ENCODE assay signal across 9 cellular contexts in the genomic region with DNA sequence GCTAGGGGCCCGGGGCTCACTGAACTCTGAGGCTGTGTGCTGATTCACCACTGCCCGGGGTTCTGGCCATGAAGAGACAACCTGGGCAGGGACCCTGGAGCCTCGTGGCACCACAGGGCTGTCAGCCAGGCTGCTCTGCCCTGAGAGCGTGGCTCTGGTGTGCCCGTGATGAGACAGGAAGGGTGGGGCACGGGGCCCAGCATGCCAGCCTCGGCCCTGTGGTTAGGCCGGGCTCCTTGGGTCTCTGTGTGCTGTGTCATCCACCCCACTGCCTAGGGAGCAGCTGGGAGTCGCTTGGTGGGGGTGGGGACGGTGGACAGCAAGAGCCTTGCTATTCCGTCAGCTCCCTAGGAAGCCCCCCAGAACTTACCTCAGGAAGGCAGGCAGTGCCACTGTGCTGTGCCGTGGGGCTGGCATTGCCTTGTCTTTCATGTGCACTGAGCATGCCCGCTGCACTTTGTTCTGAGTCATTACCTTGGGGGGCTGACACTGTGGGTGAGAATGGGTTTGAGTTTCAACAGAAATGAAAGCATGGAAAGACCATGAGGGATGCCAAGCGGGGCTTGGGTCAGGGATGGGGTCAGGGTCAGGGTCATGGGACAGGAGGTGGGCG. TPM values are rescaled to one million over a fixed set of nuclear protein-coding genes. Genes with fewer than 3 reads are reported as not detected.
A peak's percentile ranks its signal among the peaks of the same experiment; 100 is the strongest.
DNase-seq lines count a peak whose midpoint lies in the region; ATAC-seq, FAIRE-seq and TF ChIP-seq lines count a peak whose summit lies in the region.
"Had no signal": no experiment of that assay in that cellular context is flagged by ENCODE, and none has a peak within 500 bp of the region (broad histone marks: within the 10 kb centered on the region; RNA-seq: fewer than 3 reads in every experiment).

No MANE protein-coding gene starts in this region.

- peaks cover 8% of the 10 kb centered on the region for H3K36me3 ChIP-seq in bronchial epithelial cell (ENCODE audit: control insufficient read depth, insufficient read depth, low read length)
- peaks cover 41 to 77% (median 54%) of the 10 kb centered on the region in 4 donors for H3K36me3 ChIP-seq in sigmoid colon

- H3K4me3 ChIP-seq in bronchial epithelial cell (ENCODE audit: low read depth, low read length) (no peak overlapping the region), sigmoid colon (no peak overlapping the region)

- no peak for FAIRE-seq in bronchial epithelial cell (lab: Jason Lieb, UNC)
- FAIRE-seq: A204.1 had no signal

- H3K4me1 ChIP-seq in sigmoid colon, result peaks cover 0 to 12% (median 7%) of the 10 kb centered on the region in 4 donors

- no peak for TF ChIP-seq CTCF in bronchial epithelial cell (IDR thresholded peaks at IDR 0.05; ENCODE audit: insufficient read depth, low read length, severe bottlenecking)
- no peak for TF ChIP-seq CTCF in sigmoid colon (IDR thresholded peaks at IDR 0.05)

- peak; percentile 69 to 83 for ATAC-seq in activated CD4-positive, CD25-positive, alpha-beta regulatory T cell treated with anti-CD3 and anti-CD28 coated beads, Interleukin-2, amount 50 U/mL, for 24 hours
- ATAC-seq in HG02623 (IDR thresholded peaks at IDR 0.05; ENCODE audit: unreplicated experiment), result no peak

- TF ChIP-seq POLR2A in sigmoid colon (IDR thresholded peaks at IDR 0.05), result no peak

- H3K27me3 ChIP-seq in bronchial epithelial cell (ENCODE audit: control insufficient read depth, insufficient read depth, low read length) (no peaks in the 10 kb centered on the region), sigmoid colon (no peaks in the 10 kb centered on the region)

- no peak for DNase-seq in activated CD4-positive, CD25-positive, alpha-beta regulatory T cell treated with anti-CD3 and anti-CD28 coated beads, Interleukin-2, amount 50 U/mL, for 72 hours
- DNase-seq in NCI-H460 (ENCODE audit: extremely low read depth, low read depth) (peak; percentile 19), bronchial epithelial cell (ENCODE audit: low read depth) (peak; percentile 52), sigmoid colon (no peak), AG08396 (ENCODE audit: low spot score) (no peak), NCI-H446 treated with DMSO at 0.1 percent for 48 hours (lab: John Stamatoyannopoulos, UW) (no peak)

- no peaks in the 10 kb centered on the region for H3K9me3 ChIP-seq in sigmoid colon

- no peak for TF ChIP-seq EP300 in sigmoid colon (IDR thresholded peaks at IDR 0.05)

- H3K27ac ChIP-seq in sigmoid colon, result peak overlapping the region in 3 of 4 donors; percentile 50 to 60 (median 59)

- intact Hi-C loops in sigmoid colon (cut with DNase I), result no loop called here

- WGBS in sigmoid colon, 2 donors, result 61 to 82% methylated on average over 15 of the region's 15 CpGs

RNA-seq across cellular contexts. Expression of gene TPCN2, which starts 31.7 kb away (rescaled TPM):
- 3.6 and 4.6 TPM in 2 replicates for total RNA-seq in NCI-H460 (2014; rRNA removed; shearing (Covaris generic))
- polyA plus RNA-seq in NCI-H460 (2014; cell fraction: nucleus; rRNA removed), result 22.6 and 23.1 TPM in 2 replicates
- total RNA-seq in bronchial epithelial cell (4.5 and 6.5 TPM in 2 replicates), sigmoid colon (10 to 100 TPM; 17.5 to 43.5 (median 25.3) TPM)
- 10 to 100 TPM in 1 of 3 donors, 1 to 10 TPM in 2; 1.6 to 14.4 (median 1.8) TPM for polyA plus RNA-seq in sigmoid colon

Comparison
In these comparisons a context has a peak if more than half of its experiments do, and no peak if none do; other contexts are left out.
1. DNase-seq: peak in NCI-H460 (single experiment) and bronchial epithelial cell (single experiment); none in activated CD4-positive, CD25-positive, alpha-beta regulatory T cell treated with anti-CD3 and anti-CD28 coated beads, Interleukin-2, amount 50 U/mL, for 72 hours (single experiment), sigmoid colon (single experiment), AG08396 (single experiment) and NCI-H446 treated with DMSO at 0.1 percent for 48 hours (single experiment).